Comparison of ENCODE assay signal across 2 cellular contexts in genomic region chr6:119319694-119320093, GRCh38.
A peak's percentile ranks its signal among the peaks of the same experiment; 100 is the strongest.
TF ChIP-seq lines count a peak whose summit lies in the region.

No MANE protein-coding gene starts in this region.

TF ChIP-seq in K562, 482 proteins besides CTCF, POLR2A, EP300 and RAD21:
- TF ChIP-seq ZNF695 (CRISPR knock-in tag; IDR thresholded peaks at IDR 0.05) (no peak), GTF2F1 (IDR thresholded peaks at IDR 0.05; ENCODE audit: low read depth, low read length) (no peak), CXXC5 (CRISPR knock-in tag; IDR thresholded peaks at IDR 0.05) (0 out of 2 replicates have a peak, but pooled peaks have one; percentile 17), NR1H2 (CRISPR knock-in tag; IDR thresholded peaks at IDR 0.05) (no peak), RNF219 (CRISPR knock-in tag; IDR thresholded peaks at IDR 0.05) (no peak), MEIS2 (IDR thresholded peaks at IDR 0.05; ENCODE audit: partially characterized antibody) (peak; percentile 37), ZBTB34 (CRISPR knock-in tag; IDR thresholded peaks at IDR 0.05) (no peak), ESRRA (IDR thresholded peaks at IDR 0.05; ENCODE audit: borderline replicate concordance, low read depth) (peak; percentile 41; the same call in 1 of the 2 replicates), CC2D1A (IDR thresholded peaks at IDR 0.05) (0 out of 2 replicates have a peak, but pooled peaks have one; percentile 27), CBFA2T3 (IDR thresholded peaks at IDR 0.05) (peak; percentile 58), TAL1 (IDR thresholded peaks at IDR 0.05) (peak; percentile 36; the same call in 1 of the 2 replicates), BCL6 (CRISPR knock-in tag; IDR thresholded peaks at IDR 0.05) (no peak), SMAD3 (CRISPR knock-in tag; conservative IDR thresholded peaks at IDR 0.05) (no peak), EHMT2 (IDR thresholded peaks at IDR 0.05) (no peak), HDAC8 (tag; IDR thresholded peaks at IDR 0.05) (no peak), DPF2 (IDR thresholded peaks at IDR 0.05) (no peak), BDP1 (IDR thresholded peaks at IDR 0.05; ENCODE audit: insufficient read depth, insufficient read length) (no peak), DDX20 (tag; IDR thresholded peaks at IDR 0.05; ENCODE audit: low read depth) (no peak), NFYB (IDR thresholded peaks at IDR 0.05; ENCODE audit: extremely low read depth, insufficient read length) (peak; percentile 6), U2AF1 (optimal IDR thresholded peaks at IDR 0.05; ENCODE audit: low read depth, low read length) (no peak), CTCFL (IDR thresholded peaks at IDR 0.05; ENCODE audit: borderline replicate concordance, insufficient read depth, low read depth, low read length, poor library complexity, severe bottlenecking) (no peak)

TF ChIP-seq in HepG2, 621 proteins besides CTCF, POLR2A, EP300 and RAD21:
- TF ChIP-seq ISL2 (CRISPR knock-in tag; IDR thresholded peaks at IDR 0.05) (0 out of 2 replicates have a peak, but pooled peaks have one; percentile 15), RBM22 (optimal IDR thresholded peaks at IDR 0.05; ENCODE audit: low read length) (peak; percentile 94), BRF2 (CRISPR knock-in tag; IDR thresholded peaks at IDR 0.05) (no peak), KLF11 (CRISPR knock-in tag; IDR thresholded peaks at IDR 0.05) (no peak), ZNF629 (CRISPR knock-in tag; conservative IDR thresholded peaks at IDR 0.05) (peak; percentile 47; the same call in 1 of the 2 replicates), NFIB (CRISPR knock-in tag; IDR thresholded peaks at IDR 0.05; ENCODE audit: borderline replicate concordance) (no peak)
